In genomic region chr5:104347119-104347708, GRCh38 we compare ENCODE assay signal across 9 cellular contexts.
DNase-seq lines count a peak whose midpoint lies in the region; ATAC-seq and TF ChIP-seq lines count a peak whose summit lies in the region.
"Had no signal": no experiment of that assay in that cellular context is flagged by ENCODE, and none has a peak within 500 bp of the region (broad histone marks: within the 10 kb centered on the region; RNA-seq: fewer than 3 reads in every experiment).

No MANE protein-coding gene starts in this region.

- H3K27me3 Mint-ChIP-seq in osteocyte (ENCODE audit: unreplicated experiment): no peaks in the 10 kb centered on the region

- no peak overlapping the region for H3K4me3 Mint-ChIP-seq in osteocyte (ENCODE audit: unreplicated experiment)

- ATAC-seq in GM21529 (IDR thresholded peaks at IDR 0.05; ENCODE audit: unreplicated experiment): no peak
- no peak for ATAC-seq in HG02870 (IDR thresholded peaks at IDR 0.05; ENCODE audit: unreplicated experiment)
- ATAC-seq in HG03175 (IDR thresholded peaks at IDR 0.05; ENCODE audit: unreplicated experiment): no peak
- ATAC-seq: right cardiac atrium had no signal

- H3K9me3 Mint-ChIP-seq in osteocyte (ENCODE audit: unreplicated experiment): no peaks in the 10 kb centered on the region

- no peak overlapping the region for H3K27ac Mint-ChIP-seq in osteocyte (ENCODE audit: unreplicated experiment)

- peak; percentile 68 for TF ChIP-seq CTCF in osteocyte (IDR thresholded peaks at IDR 0.05)

- peaks cover 20% of the 10 kb centered on the region for H3K4me1 Mint-ChIP-seq in osteocyte (ENCODE audit: unreplicated experiment)

- DNase-seq in DMS53 (lab: John Stamatoyannopoulos, UW): peak; percentile 48
- no peak for DNase-seq in DMS53 treated with DMSO at 0.1 percent for 48 hours (lab: John Stamatoyannopoulos, UW; ENCODE audit: unreplicated experiment)
- peak; percentile 1 for DNase-seq in NCI-H526 treated with DMSO at 0.1 percent for 48 hours (lab: John Stamatoyannopoulos, UW)
- peak; percentile 1 for DNase-seq in dermis blood vessel endothelial cell
- no peak for DNase-seq in osteocyte (ENCODE audit: extremely low spot score, unreplicated experiment)
- DNase-seq: right cardiac atrium had no signal

- H3K36me3 Mint-ChIP-seq in osteocyte (ENCODE audit: unreplicated experiment): no peaks in the 10 kb centered on the region

Comparison
In these comparisons a context has a peak if more than half of its experiments do, and no peak if none do; other contexts are left out.
1. DNase-seq: peak in DMS53 (single experiment), NCI-H526 treated with DMSO at 0.1 percent for 48 hours (single experiment) and dermis blood vessel endothelial cell (single experiment); none in DMS53 treated with DMSO at 0.1 percent for 48 hours (single experiment) and osteocyte (single experiment).